2 cellular contexts compared by ENCODE assay signal in genomic region chr3:52714335-52715302, GRCh38.
TF ChIP-seq lines count a peak whose summit lies in the region.

No MANE protein-coding gene starts in this region.

TF ChIP-seq in HCT116, 20 proteins besides CTCF, POLR2A, EP300 and RAD21:
- TF ChIP-seq JUND (IDR thresholded peaks at IDR 0.05), result no peak
- TF ChIP-seq FOSL1 (IDR thresholded peaks at IDR 0.05; ENCODE audit: low read depth), result no peak
- no peak for TF ChIP-seq CBX3 (IDR thresholded peaks at IDR 0.05; ENCODE audit: low read depth)
- no peak for TF ChIP-seq SP1 (IDR thresholded peaks at IDR 0.05; ENCODE audit: low read depth)
- TF ChIP-seq SRF (IDR thresholded peaks at IDR 0.05; ENCODE audit: low read depth), result no peak
- TF ChIP-seq POLR2AphosphoS5 (IDR thresholded peaks at IDR 0.05; ENCODE audit: low read depth, low read length), result no peak
- TF ChIP-seq, protein P1, sequence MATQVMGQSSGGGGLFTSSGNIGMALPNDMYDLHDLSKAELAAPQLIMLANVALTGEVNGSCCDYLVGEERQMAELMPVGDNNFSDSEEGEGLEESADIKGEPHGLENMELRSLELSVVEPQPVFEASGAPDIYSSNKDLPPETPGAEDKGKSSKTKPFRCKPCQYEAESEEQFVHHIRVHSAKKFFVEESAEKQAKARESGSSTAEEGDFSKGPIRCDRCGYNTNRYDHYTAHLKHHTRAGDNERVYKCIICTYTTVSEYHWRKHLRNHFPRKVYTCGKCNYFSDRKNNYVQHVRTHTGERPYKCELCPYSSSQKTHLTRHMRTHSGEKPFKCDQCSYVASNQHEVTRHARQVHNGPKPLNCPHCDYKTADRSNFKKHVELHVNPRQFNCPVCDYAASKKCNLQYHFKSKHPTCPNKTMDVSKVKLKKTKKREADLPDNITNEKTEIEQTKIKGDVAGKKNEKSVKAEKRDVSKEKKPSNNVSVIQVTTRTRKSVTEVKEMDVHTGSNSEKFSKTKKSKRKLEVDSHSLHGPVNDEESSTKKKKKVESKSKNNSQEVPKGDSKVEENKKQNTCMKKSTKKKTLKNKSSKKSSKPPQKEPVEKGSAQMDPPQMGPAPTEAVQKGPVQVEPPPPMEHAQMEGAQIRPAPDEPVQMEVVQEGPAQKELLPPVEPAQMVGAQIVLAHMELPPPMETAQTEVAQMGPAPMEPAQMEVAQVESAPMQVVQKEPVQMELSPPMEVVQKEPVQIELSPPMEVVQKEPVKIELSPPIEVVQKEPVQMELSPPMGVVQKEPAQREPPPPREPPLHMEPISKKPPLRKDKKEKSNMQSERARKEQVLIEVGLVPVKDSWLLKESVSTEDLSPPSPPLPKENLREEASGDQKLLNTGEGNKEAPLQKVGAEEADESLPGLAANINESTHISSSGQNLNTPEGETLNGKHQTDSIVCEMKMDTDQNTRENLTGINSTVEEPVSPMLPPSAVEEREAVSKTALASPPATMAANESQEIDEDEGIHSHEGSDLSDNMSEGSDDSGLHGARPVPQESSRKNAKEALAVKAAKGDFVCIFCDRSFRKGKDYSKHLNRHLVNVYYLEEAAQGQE (IDR thresholded peaks at IDR 0.05; ENCODE audit: low read depth), result no peak
- no peak for TF ChIP-seq ZNF274 (IDR thresholded peaks at IDR 0.05; ENCODE audit: low read depth, low read length)
- TF ChIP-seq ATF3 (IDR thresholded peaks at IDR 0.05), result no peak
- TF ChIP-seq YY1 (IDR thresholded peaks at IDR 0.05; ENCODE audit: extremely low read depth, insufficient replicate concordance, low read depth, low read length), result no peak
- TF ChIP-seq ZFX (IDR thresholded peaks at IDR 0.05), result no peak
- TF ChIP-seq EZH2phosphoT487 (IDR thresholded peaks at IDR 0.05; ENCODE audit: borderline replicate concordance), result no peak
- TF ChIP-seq EZH2 (IDR thresholded peaks at IDR 0.05), result no peak
- TF ChIP-seq, protein P2, sequence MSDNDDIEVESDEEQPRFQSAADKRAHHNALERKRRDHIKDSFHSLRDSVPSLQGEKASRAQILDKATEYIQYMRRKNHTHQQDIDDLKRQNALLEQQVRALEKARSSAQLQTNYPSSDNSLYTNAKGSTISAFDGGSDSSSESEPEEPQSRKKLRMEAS (IDR thresholded peaks at IDR 0.05), result no peak
- TF ChIP-seq SIN3A (IDR thresholded peaks at IDR 0.05; ENCODE audit: low read depth), result no peak

TF ChIP-seq in H1, 55 proteins besides CTCF, POLR2A, EP300 and RAD21:
- TF ChIP-seq SAP30 (IDR thresholded peaks at IDR 0.05; ENCODE audit: insufficient read depth, insufficient replicate concordance, low read length) (peak; percentile 90), POLR2AphosphoS5 (IDR thresholded peaks at IDR 0.05; ENCODE audit: low read depth, low read length) (peak; percentile 57; the same call in 1 of the 2 replicates), SP1 (IDR thresholded peaks at IDR 0.05; ENCODE audit: low read depth, low read length) (peak; percentile 44; the same call in 1 of the 2 replicates), YY1 (IDR thresholded peaks at IDR 0.05; ENCODE audit: low read depth, low read length) (no peak), TAF7 (optimal IDR thresholded peaks at IDR 0.05; ENCODE audit: borderline replicate concordance, low read depth, low read length) (peak; percentile 54), SP4 (IDR thresholded peaks at IDR 0.05; ENCODE audit: low read length) (0 out of 2 replicates have a peak, but pooled peaks have one; percentile 22), TBP (IDR thresholded peaks at IDR 0.05; ENCODE audit: low read depth, low read length) (peak; percentile 74; the same call in 1 of the 2 replicates), CBX5 (IDR thresholded peaks at IDR 0.05; ENCODE audit: low read depth, low read length) (no peak), SIN3A (conservative IDR thresholded peaks at IDR 0.05 in 1 of 2, IDR thresholded peaks at IDR 0.05 in 1 of 2; ENCODE audit: low read depth in 1 of 2, low read length in 2 of 2) (peak; percentile 37 to 68; a peak in 2 of 4 replicates), TAF1 (IDR thresholded peaks at IDR 0.05; ENCODE audit: low read depth, low read length) (peak; percentile 75), KDM4A (IDR thresholded peaks at IDR 0.05; ENCODE audit: low read depth, low read length, severe bottlenecking) (peak; percentile 43), ASH2L (IDR thresholded peaks at IDR 0.05; ENCODE audit: low read length) (peak; percentile 38), CREB1 (IDR thresholded peaks at IDR 0.05) (0 out of 2 replicates have a peak, but pooled peaks have one; percentile 10), GABPA (IDR thresholded peaks at IDR 0.05; ENCODE audit: borderline replicate concordance, insufficient read depth, low read length) (no peak), SRF (IDR thresholded peaks at IDR 0.05; ENCODE audit: low read depth, low read length) (no peak)
- TF ChIP-seq, protein P3, sequence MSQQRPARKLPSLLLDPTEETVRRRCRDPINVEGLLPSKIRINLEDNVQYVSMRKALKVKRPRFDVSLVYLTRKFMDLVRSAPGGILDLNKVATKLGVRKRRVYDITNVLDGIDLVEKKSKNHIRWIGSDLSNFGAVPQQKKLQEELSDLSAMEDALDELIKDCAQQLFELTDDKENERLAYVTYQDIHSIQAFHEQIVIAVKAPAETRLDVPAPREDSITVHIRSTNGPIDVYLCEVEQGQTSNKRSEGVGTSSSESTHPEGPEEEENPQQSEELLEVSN (IDR thresholded peaks at IDR 0.05), result peak; percentile 17; the same call in 1 of the 2 replicates
- TF ChIP-seq, protein P2 (IDR thresholded peaks at IDR 0.05), result peak; percentile 69
